26 cellular contexts compared by ENCODE assay signal in genomic region chr5:10734832-10735231, GRCh38.
"Had no signal": no experiment of that assay in that cellular context is flagged by ENCODE, and none has a peak within 500 bp of the region (broad histone marks: within the 10 kb centered on the region; RNA-seq: fewer than 3 reads in every experiment).

No MANE protein-coding gene starts in this region.

- H3K27ac ChIP-seq: epithelial cell of prostate, esophagus squamous epithelium, gastrocnemius medialis, psoas muscle, sigmoid colon had no signal

- H2AFZ ChIP-seq: hepatocyte, parathyroid adenoma had no signal

- H3K9me3 ChIP-seq: esophagus squamous epithelium, gastrocnemius medialis, psoas muscle, sigmoid colon had no signal

- ATAC-seq: activated T-helper 17 cell treated with anti-CD3 and anti-CD28 coated beads, Interleukin-2, amount 50 U/mL, for 72 hours; gastrocnemius medialis; psoas muscle had no signal

- H3K27me3 ChIP-seq: esophagus squamous epithelium, gastrocnemius medialis, hepatocyte, sigmoid colon had no signal

- H3K27ac Mint-ChIP-seq: activated CD4-positive, alpha-beta memory T cell treated with anti-CD3 and anti-CD28 coated beads for 36 hours; activated CD4-positive, alpha-beta T cell treated with anti-CD3 and anti-CD28 coated beads, Interleukin-2, amount 10 ng/mL, durations not matched to agents 24 days and 14 days; activated T-cell treated with anti-CD3 and anti-CD28 coated beads, Interleukin-2, amount 50 U/mL, for 24 hours; activated T-helper 17 cell treated with anti-CD3 and anti-CD28 coated beads, Interleukin-2, amount 50 U/mL, for 72 hours had no signal

- H3K9ac ChIP-seq: parathyroid adenoma had no signal

- H3K36me3 ChIP-seq: gastrocnemius medialis, sigmoid colon had no signal

- H3K9me3 Mint-ChIP-seq: activated CD4-positive, alpha-beta T cell treated with anti-CD3 and anti-CD28 coated beads, Interleukin-2, amount 10 ng/mL, durations not matched to agents 24 days and 14 days; activated T-cell treated with anti-CD3 and anti-CD28 coated beads, Interleukin-2, amount 50 U/mL, for 24 hours; activated T-helper 17 cell treated with anti-CD3 and anti-CD28 coated beads, Interleukin-2, amount 50 U/mL, for 72 hours had no signal

- H3K4me1 ChIP-seq: gastrocnemius medialis, psoas muscle had no signal

- DNase-seq: activated CD4-positive, alpha-beta memory T cell treated with anti-CD3 and anti-CD28 coated beads for 36 hours; activated CD4-positive, alpha-beta T cell treated with anti-CD3 and anti-CD28 coated beads, Interleukin-2, amount 10 ng/mL, durations not matched to agents 24 days and 14 days; activated CD4-positive, CD25-positive, alpha-beta regulatory T cell treated with anti-CD3 and anti-CD28 coated beads, Interleukin-2, amount 50 U/mL, for 72 hours; activated CD8-positive, alpha-beta memory T cell treated with anti-CD3 and anti-CD28 coated beads, Interleukin-2, amount 50 U/mL, for 48 hours; activated gamma-delta T cell treated with Interleukin-2 at 50 U/mL for 16 hours; activated naive CD4-positive, alpha-beta T cell treated with anti-CD3 and anti-CD28 coated beads, Interleukin-2, amount 50 U/mL, for 16 hours; activated T-cell treated with anti-CD3 and anti-CD28 coated beads, Interleukin-2, amount 50 U/mL, for 24 hours; amniotic stem cell; central memory CD4-positive, alpha-beta T cell; endodermal cell; esophagus squamous epithelium; gastrocnemius medialis; islet precursor cell; left cardiac atrium; mammary epithelial cell; occipital lobe; psoas muscle; sigmoid colon; stimulated activated CD4-positive, alpha-beta T cell treated with anti-CD3 and anti-CD28 coated beads, Interleukin-1b, Interleukin-23, amount 100 ng/mL, for 48 hours; stimulated activated naive CD4-positive, alpha-beta T cell; T-helper 9 cell had no signal

- H3K27me3 Mint-ChIP-seq: activated CD4-positive, alpha-beta memory T cell treated with anti-CD3 and anti-CD28 coated beads for 36 hours; activated CD4-positive, alpha-beta T cell treated with anti-CD3 and anti-CD28 coated beads, Interleukin-2, amount 10 ng/mL, durations not matched to agents 24 days and 14 days; activated T-cell treated with anti-CD3 and anti-CD28 coated beads, Interleukin-2, amount 50 U/mL, for 24 hours; activated T-helper 17 cell treated with anti-CD3 and anti-CD28 coated beads, Interleukin-2, amount 50 U/mL, for 72 hours had no signal

- H3K4me2 ChIP-seq: hepatocyte, smooth muscle cell had no signal

- H3K4me3 Mint-ChIP-seq: activated CD4-positive, alpha-beta memory T cell treated with anti-CD3 and anti-CD28 coated beads for 36 hours; activated CD4-positive, alpha-beta T cell treated with anti-CD3 and anti-CD28 coated beads, Interleukin-2, amount 10 ng/mL, durations not matched to agents 24 days and 14 days; activated T-cell treated with anti-CD3 and anti-CD28 coated beads, Interleukin-2, amount 50 U/mL, for 24 hours; activated T-helper 17 cell treated with anti-CD3 and anti-CD28 coated beads, Interleukin-2, amount 50 U/mL, for 72 hours; endodermal cell had no signal

- H3K4me3 ChIP-seq: esophagus squamous epithelium, gastrocnemius medialis, hepatocyte, psoas muscle, sigmoid colon, smooth muscle cell had no signal
